In genomic region chr15:92831459-92832229, GRCh38 we compare ENCODE assay signal across 1 cellular context.
A peak's percentile ranks its signal among the peaks of the same experiment; 100 is the strongest.
TF ChIP-seq lines count a peak whose summit lies in the region.

No MANE protein-coding gene starts in this region.

TF ChIP-seq in GM12878, 131 proteins besides CTCF, POLR2A, EP300 and RAD21 (continued from another document):
- TF ChIP-seq ZBTB4 (CRISPR knock-in tag; IDR thresholded peaks at IDR 0.05), result no peak
- TF ChIP-seq YY1 (IDR thresholded peaks at IDR 0.05; ENCODE audit: low read depth, low read length), result peak; percentile 46; the same call in 1 of the 2 replicates
- peak; percentile 60; the same call in 1 of the 2 replicates for TF ChIP-seq ZBED1 (IDR thresholded peaks at IDR 0.05; ENCODE audit: borderline replicate concordance)
- peak; percentile 54; the same call in 1 of the 2 replicates for TF ChIP-seq MEF2A (IDR thresholded peaks at IDR 0.05; ENCODE audit: insufficient read depth, low read depth, low read length)
- TF ChIP-seq HSF1 (IDR thresholded peaks at IDR 0.05; ENCODE audit: low read depth, low read length), result no peak
- 0 out of 2 replicates have a peak, but pooled peaks have one; percentile 8 for TF ChIP-seq SMARCA5 (IDR thresholded peaks at IDR 0.05)
- TF ChIP-seq SIN3A (IDR thresholded peaks at IDR 0.05; ENCODE audit: low read depth, low read length), result peak; percentile 61; the same call in 1 of the 2 replicates
- TF ChIP-seq ZNF687 (IDR thresholded peaks at IDR 0.05), result peak; percentile 94
- no peak for TF ChIP-seq E2F4 (IDR thresholded peaks at IDR 0.05; ENCODE audit: low read depth, low read length)
- peak; percentile 83; the same call in 1 of the 2 replicates for TF ChIP-seq HDGF (IDR thresholded peaks at IDR 0.05)
- TF ChIP-seq E4F1 (IDR thresholded peaks at IDR 0.05; ENCODE audit: borderline replicate concordance, partially characterized antibody), result no peak
- peak; percentile 73 for TF ChIP-seq CREM (IDR thresholded peaks at IDR 0.05; ENCODE audit: low read depth)
- TF ChIP-seq POU2F2 (IDR thresholded peaks at IDR 0.05; ENCODE audit: borderline replicate concordance, low read depth, low read length), result no peak
- no peak for TF ChIP-seq CBX3 (IDR thresholded peaks at IDR 0.05; ENCODE audit: borderline replicate concordance, low read depth)
- TF ChIP-seq CHD1 (IDR thresholded peaks at IDR 0.05; ENCODE audit: low read depth, low read length), result peak; percentile 85; the same call in 1 of the 2 replicates
- TF ChIP-seq MTA3 (IDR thresholded peaks at IDR 0.05; ENCODE audit: borderline replicate concordance, low read length), result no peak; the same call in 1 of the 2 replicates
- TF ChIP-seq EGR1 (IDR thresholded peaks at IDR 0.05; ENCODE audit: borderline replicate concordance in 1 of 2, low read depth in 2 of 2, low read length in 2 of 2), result no peak; a peak in 1 of 3 replicates
- peak; percentile 67; the same call in 1 of the 2 replicates for TF ChIP-seq RUNX3 (IDR thresholded peaks at IDR 0.05; ENCODE audit: low read length)
- TF ChIP-seq GABPA (IDR thresholded peaks at IDR 0.05; ENCODE audit: low read depth), result 0 out of 2 replicates have a peak, but pooled peaks have one; percentile 31
- peak; percentile 28; the same call in 1 of the 2 replicates for TF ChIP-seq RCOR1 (conservative IDR thresholded peaks at IDR 0.05; ENCODE audit: low read depth, low read length)
- no peak for TF ChIP-seq CUX1 (IDR thresholded peaks at IDR 0.05; ENCODE audit: insufficient replicate concordance, low read depth, low read length)
- peak; percentile 75; the same call in 1 of the 2 replicates for TF ChIP-seq NFIC (IDR thresholded peaks at IDR 0.05; ENCODE audit: low read depth, low read length)
- TF ChIP-seq TARDBP (IDR thresholded peaks at IDR 0.05; ENCODE audit: borderline replicate concordance), result peak; percentile 16; the same call in 1 of the 2 replicates
- TF ChIP-seq SUZ12 (IDR thresholded peaks at IDR 0.05; ENCODE audit: unreplicated experiment), result no peak
- peak; percentile 89 for TF ChIP-seq ATF2 (IDR thresholded peaks at IDR 0.05; ENCODE audit: low read length)
- no peak for TF ChIP-seq ZBTB11 (CRISPR knock-in tag; IDR thresholded peaks at IDR 0.05)
- TF ChIP-seq HDAC2 (IDR thresholded peaks at IDR 0.05), result no peak
- TF ChIP-seq MYC (IDR thresholded peaks at IDR 0.05; ENCODE audit: insufficient read depth, insufficient read length, insufficient replicate concordance, low read length, severe bottlenecking), result no peak
- TF ChIP-seq IKZF1 (conservative IDR thresholded peaks at IDR 0.05), result peak; percentile 90
- TF ChIP-seq HDAC6 (IDR thresholded peaks at IDR 0.05; ENCODE audit: unreplicated experiment), result no peak
- peak; percentile 99 for TF ChIP-seq MEF2B (IDR thresholded peaks at IDR 0.05; ENCODE audit: partially characterized antibody, poor library complexity, severe bottlenecking)
